Comparison of ENCODE assay signal across 30 cellular contexts in genomic region chr11:26558191-26558590, GRCh38. TPM values are rescaled to one million over a fixed set of nuclear protein-coding genes. Genes with fewer than 3 reads are reported as not detected.
"Had no signal": no experiment of that assay in that cellular context is flagged by ENCODE, and none has a peak within 500 bp of the region (broad histone marks: within the 10 kb centered on the region; RNA-seq: fewer than 3 reads in every experiment).

No MANE protein-coding gene starts in this region.

- H3K36me3 Mint-ChIP-seq: activated naive CD4-positive, alpha-beta T cell treated with anti-CD3 and anti-CD28 coated beads, Interleukin-2, amount 50 U/mL, for 72 hours; immature natural killer cell; mesothelial cell of epicardium; natural killer cell; type B pancreatic cell had no signal

- DNase-seq: activated CD4-positive, alpha-beta T cell treated with anti-CD3 and anti-CD28 coated beads, Interleukin-2, amount 10 ng/mL, durations not matched to agents 7 days and 5 days; activated CD8-positive, alpha-beta T cell treated with anti-CD3 and anti-CD28 coated beads for 36 hours; activated gamma-delta T cell treated with Interleukin-2 at 50 U/mL for 16 hours; aorta; brain microvascular endothelial cell; central memory CD4-positive, alpha-beta T cell; effector memory CD8-positive, alpha-beta T cell; glutamatergic neuron; immature natural killer cell; left ventricle myocardium superior; mammary epithelial cell; natural killer cell; sigmoid colon; stimulated activated CD4-positive, alpha-beta T cell treated with anti-CD3 and anti-CD28 coated beads, Interleukin-2, amount 100 ng/mL, for 48 hours; stimulated activated naive CD4-positive, alpha-beta T cell treated with Interleukin-2 at 50 U/mL for 16 hours had no signal

- H3K4me3 Mint-ChIP-seq: activated CD4-positive, alpha-beta T cell treated with anti-CD3 and anti-CD28 coated beads, Interleukin-2, amount 10 ng/mL, durations not matched to agents 7 days and 5 days; activated CD8-positive, alpha-beta T cell treated with anti-CD3 and anti-CD28 coated beads for 36 hours; effector memory CD8-positive, alpha-beta T cell; immature natural killer cell; mesothelial cell of epicardium; natural killer cell; type B pancreatic cell had no signal

- H3K9me3 ChIP-seq: sigmoid colon, thoracic aorta, vagina had no signal

- H3K36me3 ChIP-seq: brain microvascular endothelial cell, sigmoid colon, thoracic aorta, vagina had no signal

- H3K4me3 ChIP-seq: hepatocyte, sigmoid colon, smooth muscle cell, thoracic aorta, vagina had no signal

- H3K27ac Mint-ChIP-seq: activated CD4-positive, alpha-beta T cell treated with anti-CD3 and anti-CD28 coated beads, Interleukin-2, amount 10 ng/mL, durations not matched to agents 7 days and 5 days; activated CD8-positive, alpha-beta T cell treated with anti-CD3 and anti-CD28 coated beads for 36 hours; activated naive CD4-positive, alpha-beta T cell treated with anti-CD3 and anti-CD28 coated beads, Interleukin-2, amount 50 U/mL, for 72 hours; effector memory CD8-positive, alpha-beta T cell; immature natural killer cell; mesothelial cell of epicardium; natural killer cell had no signal

- H3K9me3 Mint-ChIP-seq: activated CD4-positive, alpha-beta T cell treated with anti-CD3 and anti-CD28 coated beads, Interleukin-2, amount 10 ng/mL, durations not matched to agents 7 days and 5 days; activated CD8-positive, alpha-beta T cell treated with anti-CD3 and anti-CD28 coated beads for 36 hours; mesothelial cell of epicardium; type B pancreatic cell had no signal

- H3K4me1 ChIP-seq: sigmoid colon, vagina had no signal

- H3K27ac ChIP-seq: brain microvascular endothelial cell, hepatocyte, sigmoid colon, thoracic aorta, vagina had no signal

- H3K4me1 Mint-ChIP-seq: activated CD4-positive, alpha-beta T cell treated with anti-CD3 and anti-CD28 coated beads, Interleukin-2, amount 10 ng/mL, durations not matched to agents 7 days and 5 days; immature natural killer cell; mesothelial cell of epicardium; natural killer cell had no signal

- ATAC-seq: activated CD4-positive, CD25-positive, alpha-beta regulatory T cell treated with anti-CD3 and anti-CD28 coated beads, Interleukin-2, amount 50 U/mL, for 24 hours; activated CD8-positive, alpha-beta T cell treated with anti-CD3 and anti-CD28 coated beads for 36 hours; activated naive CD4-positive, alpha-beta T cell treated with anti-CD3 and anti-CD28 coated beads, Interleukin-2, amount 50 U/mL, for 72 hours; effector memory CD8-positive, alpha-beta T cell; esophagus mucosa; left ventricle myocardium superior; natural killer cell had no signal

- H3K27me3 ChIP-seq: brain microvascular endothelial cell, hepatocyte, sigmoid colon, vagina had no signal

RNA-seq across cellular contexts. Expression of gene MUC15, which starts 13.9 kb away (rescaled TPM):
- total RNA-seq: activated CD4-positive, alpha-beta T cell treated with anti-CD3 and anti-CD28 coated beads, Interleukin-2, amount 10 ng/mL, durations not matched to agents 7 days and 5 days; activated CD8-positive, alpha-beta T cell treated with anti-CD3 and anti-CD28 coated beads for 36 hours; activated naive CD4-positive, alpha-beta T cell treated with anti-CD3 and anti-CD28 coated beads, Interleukin-2, amount 50 U/mL, for 72 hours; aorta; dermis microvascular lymphatic vessel endothelial cell; endothelial cell of umbilical vein; frontal cortex; left ventricle myocardium superior; natural killer cell; osteoblast; posterior vena cava; renal cortical epithelial cell; sigmoid colon had no signal
- polyA plus RNA-seq: aorta, endothelial cell of umbilical vein, hepatocyte, immature natural killer cell, mammary epithelial cell, sigmoid colon had no signal
